In genomic region chr1:116666747-116667576, GRCh38 we compare ENCODE assay signal across 8 cellular contexts. TPM values are rescaled to one million over a fixed set of nuclear protein-coding genes. Genes with fewer than 3 reads are reported as not detected.
A peak's percentile ranks its signal among the peaks of the same experiment; 100 is the strongest.
DNase-seq lines count a peak whose midpoint lies in the region; ATAC-seq, FAIRE-seq and TF ChIP-seq lines count a peak whose summit lies in the region.

No MANE protein-coding gene starts in this region.

- peaks cover 3% of the 10 kb centered on the region for H3K9me1 ChIP-seq in K562 (ENCODE audit: control insufficient read depth, insufficient read depth, low read length)

- H3K9ac ChIP-seq in K562 (ENCODE audit: insufficient read depth in 1 of 2, low read depth in 2 of 2, low read length in 2 of 2), result peak overlapping the region; percentile 48 to 92; a peak in 3 of 4 replicates

- no peak for TF ChIP-seq CTCF in K562 (IDR thresholded peaks at IDR 0.05 in 2 of 3, conservative IDR thresholded peaks at IDR 0.05 in 1 of 3; ENCODE audit: insufficient read depth in 2 of 3, low read depth in 1 of 3, low read length in 3 of 3)
- TF ChIP-seq CTCF in kidney epithelial cell (IDR thresholded peaks at IDR 0.05; ENCODE audit: insufficient read depth, low read length, poor library complexity, severe bottlenecking), result no peak
- no peak for TF ChIP-seq CTCF in stomach (IDR thresholded peaks at IDR 0.05)

- H2AFZ ChIP-seq in K562 (ENCODE audit: low read depth, low read length), result peak overlapping the region; percentile 92

- TF ChIP-seq RAD21 in K562 (CRISPR knock-in tag; conservative IDR thresholded peaks at IDR 0.05 in 1 of 2, IDR thresholded peaks at IDR 0.05 in 1 of 2), result no peak

- H3K27ac ChIP-seq in K562 (ENCODE audit: extremely low read depth, low read depth, low read length), result no peak overlapping the region
- peak overlapping the region; percentile 73 to 85 (median 81) for H3K27ac ChIP-seq in stomach

- peaks cover 16 to 20% of the 10 kb centered on the region in 2 experiments for H3K4me1 ChIP-seq in K562 (replicated peaks in 1 of 2; ENCODE audit: control insufficient read depth in 2 of 2, insufficient read depth in 2 of 2, low read length in 2 of 2)
- H3K4me1 ChIP-seq in stomach, result peaks cover 10 to 34% (median 19%) of the 10 kb centered on the region in 4 donors

- peak; percentile 14 for ATAC-seq in GM19023 (IDR thresholded peaks at IDR 0.05; ENCODE audit: unreplicated experiment)
- no peak for ATAC-seq in K562
- ATAC-seq in HG03442 (IDR thresholded peaks at IDR 0.05; ENCODE audit: unreplicated experiment), result no peak
- no peak for ATAC-seq in GM21529 (IDR thresholded peaks at IDR 0.05; ENCODE audit: unreplicated experiment)

- in situ Hi-C loops in K562 (cut with MboI), result no loop called here

- H3K27me3 ChIP-seq in K562 (ENCODE audit: control insufficient read depth in 2 of 2, insufficient read depth in 2 of 2, low read length in 2 of 2) (no peaks in the 10 kb centered on the region), kidney epithelial cell (ENCODE audit: control insufficient read depth, insufficient read depth, low read length) (no peaks in the 10 kb centered on the region), stomach (peaks cover 0 to 31% (median 9%) of the 10 kb centered on the region in 3 donors)

- TF ChIP-seq EP300 in K562 (IDR thresholded peaks at IDR 0.05; ENCODE audit: low read length) (no peak), stomach (IDR thresholded peaks at IDR 0.05) (no peak)

- H3K4me3 ChIP-seq in K562, result peak overlapping the region; percentile 61
- peak overlapping the region; percentile 71 for H3K4me3 ChIP-seq in kidney epithelial cell (ENCODE audit: low read depth, low read length)
- peak overlapping the region; percentile 68 to 89 (median 76) for H3K4me3 ChIP-seq in stomach

- POLR2A ChIA-PET in K562 (lab: Yijun Ruan, JAX), result interaction anchor here (0.6 to 1.6 kb wide), 7 partner anchors 10 to 152 kb away, joined by 3 to 5 read pairs (median 3); no protein-coding TSS in a partner anchor

- H3K9me3 ChIP-seq in K562 (replicated peaks; ENCODE audit: control insufficient read depth, insufficient read depth, low read depth, low read length), result peaks cover 6% of the 10 kb centered on the region
- H3K9me3 ChIP-seq in stomach, result no peaks in the 10 kb centered on the region

- TF ChIP-seq POLR2A in K562 (conservative IDR thresholded peaks at IDR 0.05), result no peak
- TF ChIP-seq POLR2A in stomach (IDR thresholded peaks at IDR 0.05), result no peak

- H3K36me3 ChIP-seq in K562 (ENCODE audit: control insufficient read depth, insufficient read depth, low read length) (peaks cover 4% of the 10 kb centered on the region; the same call in 1 of the 3 replicates), kidney epithelial cell (ENCODE audit: control insufficient read depth, insufficient read depth, low read length) (no peaks in the 10 kb centered on the region), stomach (no peaks in the 10 kb centered on the region)

- H3K79me2 ChIP-seq in K562 (ENCODE audit: control insufficient read depth, insufficient read depth, low read length), result peaks cover 8% of the 10 kb centered on the region; the same call in 1 of the 3 replicates

- no peak for FAIRE-seq in K562 (lab: Jason Lieb, UNC)

- peak; percentile 38 for DNase-seq in NCI-H1105 (lab: John Stamatoyannopoulos, UW)
- DNase-seq in K562 (ENCODE audit: extremely low read depth in 1 of 4, low spot score in 3 of 4), result peak in 1 of 4 experiments; percentile 22
- no peak for DNase-seq in kidney epithelial cell (ENCODE audit: low read depth)
- peak; percentile 32 for DNase-seq in stomach
- DNase-seq in T-helper 9 cell, result no peak

- H3K4me2 ChIP-seq in K562 (ENCODE audit: insufficient read depth, low read length), result peak overlapping the region; percentile 85

- CTCF ChIA-PET in K562 (lab: Yijun Ruan, JAX; ENCODE audit: low intra/inter-chr PET ratio), result no interaction called here

- intact Hi-C loops in K562 (cut with micrococcal nuclease), result loop anchor here (5.0 kb wide), 1 partner anchor 35 kb away; no protein-coding TSS in a partner anchor
- intact Hi-C loops in stomach (cut with DNase I; ENCODE audit: low total_unique reads), result no loop called here

- H4K20me1 ChIP-seq in K562 (replicated peaks; ENCODE audit: control insufficient read depth, insufficient read depth, low read length), result peaks cover 11% of the 10 kb centered on the region

- BruUV-seq in K562 (replicated peaks; lab: Mats Ljungman, UMichigan), result no TSS peak

- WGBS in K562 (ENCODE audit: insufficient coverage, low coverage, missing lambda C conversion rate), result 13% methylated on average over 36 of the region's 62 CpGs
- 0 to 3% (median 1%) methylated on average over 38 to 62 of the region's 62 CpGs for WGBS in stomach, 5 donors

TF ChIP-seq in K562, 482 proteins besides CTCF, POLR2A, EP300 and RAD21 (continues in another document):
- TF ChIP-seq LARP7 (IDR thresholded peaks at IDR 0.05) (no peak), CXXC5 (CRISPR knock-in tag; IDR thresholded peaks at IDR 0.05) (no peak), AFF4 (CRISPR knock-in tag; IDR thresholded peaks at IDR 0.05) (no peak), TFAP4 (CRISPR knock-in tag; IDR thresholded peaks at IDR 0.05; ENCODE audit: borderline replicate concordance) (peak; percentile 36; the same call in 1 of the 2 replicates), HBP1 (CRISPR knock-in tag; IDR thresholded peaks at IDR 0.05) (no peak), ZNF785 (CRISPR knock-in tag; IDR thresholded peaks at IDR 0.05) (no peak), SMAD2 (IDR thresholded peaks at IDR 0.05; ENCODE audit: low read depth, low read length) (no peak), ERF (CRISPR knock-in tag; IDR thresholded peaks at IDR 0.05) (no peak), CC2D1A (IDR thresholded peaks at IDR 0.05) (no peak)

RNA-seq across cellular contexts. Expression of gene IGSF3, which starts 0.6 kb away (rescaled TPM):
- total RNA-seq in K562 (2011; cell fraction: chromatin; rRNA removed; ENCODE audit: low replicate concordance), result 16.2 and 27.0 TPM in 2 replicates
- total RNA-seq in K562 (2011; cell fraction: nucleolus; rRNA removed), result 35.1 and 40.4 TPM in 2 replicates
- total RNA-seq in K562 (2011; cell fraction: nucleoplasm; rRNA removed), result 25.1 and 28.2 TPM in 2 replicates
- total RNA-seq in K562 (2014; rRNA removed) (13.1 and 15.1 TPM in 2 replicates), K562 (2014; rRNA removed; fragmentation: Illumina TruSeq; extraction: Trizol) (7.5 and 7.8 TPM in 2 replicates), K562 (2015; rRNA removed; fragmentation: Illumina TruSeq; extraction: Trizol) (7.5 and 8.3 TPM in 2 replicates), K562 (2021) (14.4 and 15.0 TPM in 2 replicates), kidney epithelial cell (34.8 and 39.0 TPM in 2 replicates), stomach (10 to 100 TPM; 18.1 to 31.6 (median 25.7) TPM)
- polyA plus RNA-seq in K562 (2011; rRNA removed) (7.7 and 8.9 TPM in 2 replicates), K562 (2014; fragmentation: Illumina TruSeq; extraction: Trizol) (10.8 and 11.5 TPM in 2 replicates), K562 (2014; fragmentation: Nextera tagmentation; extraction: Ambion mirVana) (1 to 10 TPM; 1.1 to 1.2 TPM), K562 (2014; rRNA removed) (7.9 and 8.4 TPM in 2 replicates), stomach (1 to 10 TPM; 1.7 to 6.2 (median 2.7) TPM)
- 10.0 and 16.2 TPM in 2 replicates for polyA plus RNA-seq in K562 (2011; cell fraction: cytosol; rRNA removed)
- polyA plus RNA-seq in K562 (2011; cell fraction: nucleus; rRNA removed), result 10.1 and 17.6 TPM in 2 replicates
- 8.7 and 14.2 TPM in 2 replicates for polyA plus RNA-seq in K562 (2012)
- 9.8 and 14.9 TPM in 2 replicates for polyA minus RNA-seq in K562 (2011; rRNA and poly(A)+ RNA removed)
- 14.1 and 16.5 TPM in 2 replicates for polyA minus RNA-seq in K562 (2011; cell fraction: cytosol; rRNA and poly(A)+ RNA removed)
- polyA minus RNA-seq in K562 (2011; cell fraction: nucleus; rRNA and poly(A)+ RNA removed), result 9.7 and 10.1 TPM in 2 replicates

Comparison
In these comparisons a context has a peak if more than half of its experiments do, and no peak if none do; other contexts are left out.
1. DNase-seq: peak in NCI-H1105 (single experiment) and stomach (single experiment); none in kidney epithelial cell (single experiment) and T-helper 9 cell (single experiment).
2. Peak in every context shown above with its lines, with median percentiles within 50 percentile points of each other: H3K4me3 ChIP-seq.